Comparison of ENCODE assay signal across 8 cellular contexts in the genomic region with DNA sequence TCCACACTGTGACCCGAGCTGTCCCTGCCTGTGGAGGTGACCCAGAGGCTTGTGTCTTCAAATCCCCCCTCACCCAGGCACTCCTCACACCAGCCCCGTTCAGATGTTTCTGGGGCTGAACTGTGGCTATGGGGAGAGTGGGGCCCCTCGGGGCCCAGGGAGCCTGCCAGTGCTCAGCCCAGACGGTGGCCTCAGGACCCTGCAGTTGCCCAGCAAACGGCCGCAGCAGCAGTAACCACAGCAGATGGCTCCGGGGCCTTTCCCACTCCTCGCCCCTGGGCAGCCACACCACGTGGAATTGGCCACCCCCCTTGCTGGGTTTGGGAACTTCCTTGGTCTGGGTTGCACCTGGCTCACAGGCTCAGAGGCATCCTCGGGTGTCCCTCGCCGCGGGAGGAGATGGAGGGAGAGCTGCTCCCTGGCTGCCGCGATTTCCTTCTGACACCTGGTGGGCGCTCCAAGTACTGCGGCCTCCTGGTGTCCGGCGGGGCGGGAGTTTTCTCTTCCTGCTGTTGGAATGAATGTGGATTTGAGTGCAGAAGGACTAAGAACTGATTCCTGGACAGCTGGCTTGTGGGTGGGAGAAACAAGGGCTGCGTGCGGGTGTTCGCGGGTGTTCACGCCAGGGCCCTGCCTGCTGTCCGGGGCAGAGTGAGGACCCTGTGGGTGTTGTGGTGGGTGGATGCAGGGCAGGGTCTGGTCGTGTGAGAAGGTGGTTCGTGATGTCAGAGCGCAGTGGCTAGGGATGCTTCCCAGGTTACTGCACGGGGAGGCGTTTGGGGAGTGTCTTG.
DNase-seq lines count a peak whose midpoint lies in the region; TF ChIP-seq lines count a peak whose summit lies in the region.

No MANE protein-coding gene starts in this region.

- no peak for TF ChIP-seq EP300 in transverse colon (IDR thresholded peaks at IDR 0.05; ENCODE audit: low read depth)

- H3K27me3 ChIP-seq in transverse colon = no peaks in the 10 kb centered on the region

- TF ChIP-seq CTCF in fibroblast of pulmonary artery (IDR thresholded peaks at IDR 0.05; ENCODE audit: low read length, missing control alignments) (peak; percentile 79), transverse colon (IDR thresholded peaks at IDR 0.05) (peak; percentile 78 to 87 (median 86))

- no peaks in the 10 kb centered on the region for H3K36me3 ChIP-seq in transverse colon

- in situ Hi-C loops in transverse colon (cut with MboI; ENCODE audit: low pct_ligation_motif_present in 1 of 4, low pct_unique_long_range_greater_than_20kb in 1 of 4, low sequenced_read_pairs in 3 of 4) = loop anchor here in 1 of 4 donors (25.0 kb wide), 1 partner anchor 577 kb away; a partner anchor contains a TSS

- H3K4me3 ChIP-seq in fibroblast of pulmonary artery (replicated peaks; ENCODE audit: low read depth, low read length) = no peak overlapping the region
- no peak overlapping the region for H3K4me3 ChIP-seq in transverse colon

- WGBS in transverse colon (ENCODE audit: low coverage in 1 of 2), 2 donors = 42% methylated on average over 29 of the region's 31 CpGs; no CpG with 5 or more reads in 1 of the 2 donors

- H3K4me1 ChIP-seq in transverse colon = peaks cover 7 to 14% (median 13%) of the 10 kb centered on the region in 4 donors

- no peaks in the 10 kb centered on the region for H3K9me3 ChIP-seq in transverse colon

- intact Hi-C loops in transverse colon (cut with DNase I; ENCODE audit: low total_unique reads) = loop anchor here (1.0 to 2.0 kb wide), 2 partner anchors 41 to 290 kb away; no protein-coding TSS in a partner anchor

- H3K27ac ChIP-seq in transverse colon = peak overlapping the region in 2 of 4 donors; percentile 13

- DNase-seq in NOMO-1 (lab: John Stamatoyannopoulos, UW; ENCODE audit: unreplicated experiment in 2 of 2) (peak; percentile 1 to 28), NOMO-1 treated with dmso at 0.1 percent for 144 hours (lab: John Stamatoyannopoulos, UW; ENCODE audit: unreplicated experiment) (no peak), NCI-H2227 (lab: John Stamatoyannopoulos, UW; ENCODE audit: unreplicated experiment) (peak; percentile 63), fibroblast of pulmonary artery (ENCODE audit: low read depth) (peak; percentile 58), nucleus accumbens (lab: John Stamatoyannopoulos, UW) (peak in 48 of 56 donors; percentile 6 to 83 (median 41)), transverse colon (peak; percentile 63), GF-D8 (lab: John Stamatoyannopoulos, UW) (no peak)
- peak; percentile 38 for DNase-seq in activated CD8-positive, alpha-beta memory T cell treated with anti-CD3 and anti-CD28 coated beads, Interleukin-2, amount 50 U/mL, for 4 hours

- no peak for TF ChIP-seq POLR2A in transverse colon (IDR thresholded peaks at IDR 0.05)

Comparison
In these comparisons a context has a peak if more than half of its experiments do, and no peak if none do; other contexts are left out.
1. DNase-seq: peak in NOMO-1 (2 of 2), NCI-H2227 (single experiment), activated CD8-positive, alpha-beta memory T cell treated with anti-CD3 and anti-CD28 coated beads, Interleukin-2, amount 50 U/mL, for 4 hours (single experiment), fibroblast of pulmonary artery (single experiment), nucleus accumbens (48 of 56) and transverse colon (single experiment); none in NOMO-1 treated with dmso at 0.1 percent for 144 hours (single experiment) and GF-D8 (single experiment).